ENCODE assay signal across 9 cellular contexts in the genomic region with DNA sequence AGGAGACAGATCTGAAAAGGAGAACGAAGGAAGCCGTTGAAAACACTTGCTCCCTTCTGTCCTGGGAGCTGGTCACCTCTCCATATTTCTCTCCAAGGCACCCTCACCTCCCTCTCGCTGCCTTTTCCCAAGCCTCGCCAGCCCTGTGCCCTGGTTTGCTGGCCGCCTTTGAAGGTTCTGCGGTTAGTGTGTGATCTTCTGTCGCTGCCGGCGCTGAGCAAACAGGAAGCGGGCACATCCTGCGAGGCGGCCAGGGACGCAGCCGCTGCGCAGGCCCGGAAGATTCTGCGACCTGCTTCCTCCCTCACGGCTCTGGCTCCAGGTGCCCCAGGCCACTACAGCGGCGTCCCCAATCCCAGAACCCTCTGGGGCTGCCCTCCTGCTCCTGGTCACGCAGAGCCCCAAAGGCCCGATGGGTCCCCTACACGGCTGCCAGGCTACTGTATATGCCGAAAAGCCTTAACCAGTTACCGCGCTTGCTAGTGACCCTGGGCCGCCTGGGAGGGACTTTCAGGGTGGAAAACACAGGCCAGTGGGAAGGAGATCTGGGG. TPM values are rescaled to one million over a fixed set of nuclear protein-coding genes. Genes with fewer than 3 reads are reported as not detected.
DNase-seq lines count a peak whose midpoint lies in the region; ATAC-seq and TF ChIP-seq lines count a peak whose summit lies in the region.
"Had no signal": no experiment of that assay in that cellular context is flagged by ENCODE, and none has a peak within 500 bp of the region (broad histone marks: within the 10 kb centered on the region; RNA-seq: fewer than 3 reads in every experiment).

No MANE protein-coding gene starts in this region.

- TF ChIP-seq POLR2A in sigmoid colon (IDR thresholded peaks at IDR 0.05): no peak
- no peak for TF ChIP-seq POLR2A in vagina (IDR thresholded peaks at IDR 0.05)

- no peak overlapping the region for H3K4me3 ChIP-seq in sigmoid colon
- no peak overlapping the region for H3K4me3 ChIP-seq in vagina
- H3K4me3 ChIP-seq: K562 had no signal

- TF ChIP-seq EP300 in sigmoid colon (IDR thresholded peaks at IDR 0.05): no peak

- H3K9me3 ChIP-seq in sigmoid colon (no peaks in the 10 kb centered on the region), vagina (no peaks in the 10 kb centered on the region)

- 14 to 29% methylated on average over 27 of the region's 27 CpGs for WGBS in sigmoid colon, 2 donors

- ATAC-seq in GM18861 (IDR thresholded peaks at IDR 0.05; ENCODE audit: unreplicated experiment): peak; percentile 15
- peak; percentile 22 for ATAC-seq in HG03460 (IDR thresholded peaks at IDR 0.05; ENCODE audit: unreplicated experiment)
- ATAC-seq: K562 had no signal

- DNase-seq in activated CD4-positive, CD25-positive, alpha-beta regulatory T cell treated with anti-CD3 and anti-CD28 coated beads, Interleukin-2, amount 50 U/mL, for 16 hours (ENCODE audit: low read depth, low spot score): peak; percentile 40
- DNase-seq in effector CD8-positive, alpha-beta T cell (lab: John Stamatoyannopoulos, UW): peak; percentile 48
- DNase-seq in sigmoid colon (no peak), NCI-H2081 (lab: John Stamatoyannopoulos, UW) (no peak), vagina (ENCODE audit: extremely low spot score in 2 of 2) (no peak), NCI-H1417 treated with DMSO at 0.1 percent for 48 hours (lab: John Stamatoyannopoulos, UW) (no peak)

- H3K27ac ChIP-seq in sigmoid colon: peak overlapping the region in 3 of 4 donors; percentile 34 to 50 (median 46)
- H3K27ac ChIP-seq in vagina: no peak overlapping the region

- intact Hi-C loops in sigmoid colon (cut with DNase I) (no loop called here), vagina (cut with DNase I) (no loop called here)

- H3K27me3 ChIP-seq in sigmoid colon (no peaks in the 10 kb centered on the region), vagina (no peaks in the 10 kb centered on the region)

- no peaks in the 10 kb centered on the region for H3K4me1 ChIP-seq in sigmoid colon
- H3K4me1 ChIP-seq in vagina: no peaks in the 10 kb centered on the region

- TF ChIP-seq CTCF in sigmoid colon (IDR thresholded peaks at IDR 0.05) (no peak), vagina (IDR thresholded peaks at IDR 0.05) (no peak)

- H3K36me3 ChIP-seq in sigmoid colon: no peaks in the 10 kb centered on the region
- no peaks in the 10 kb centered on the region for H3K36me3 ChIP-seq in vagina

RNA-seq across cellular contexts. Expression of gene SASH3, which starts 2.5 kb away (rescaled TPM):
- total RNA-seq in sigmoid colon (1 to 10 TPM; 1.7 to 8.7 (median 5.9) TPM), vagina (14.0 TPM)
- polyA plus RNA-seq in sigmoid colon: 10 to 100 TPM in 2 of 3 donors, 1 to 10 TPM in 1; 6.2 to 48.3 (median 13.2) TPM

RNA-seq across cellular contexts. Expression of gene XPNPEP2, which starts 38.5 kb away (rescaled TPM):
- 10 to 100 TPM in 1 of 4 donors, 1 to 10 TPM in 3; 2.6 to 11.1 (median 4.7) TPM for total RNA-seq in sigmoid colon
- polyA plus RNA-seq in sigmoid colon: 1 to 10 TPM; 1.8 to 3.3 (median 2.5) TPM
- total RNA-seq in vagina: 22.3 TPM

Comparison
In these comparisons a context has a peak if more than half of its experiments do, and no peak if none do; other contexts are left out.
1. DNase-seq: peak in activated CD4-positive, CD25-positive, alpha-beta regulatory T cell treated with anti-CD3 and anti-CD28 coated beads, Interleukin-2, amount 50 U/mL, for 16 hours (single experiment) and effector CD8-positive, alpha-beta T cell (single experiment); none in sigmoid colon (single experiment), NCI-H2081 (0 of 2), vagina (0 of 2) and NCI-H1417 treated with DMSO at 0.1 percent for 48 hours (single experiment).